25 cellular contexts compared by ENCODE assay signal in genomic region chr10:132499367-132499685, GRCh38.
"Had no signal": no experiment of that assay in that cellular context is flagged by ENCODE, and none has a peak within 500 bp of the region (broad histone marks: within the 10 kb centered on the region; RNA-seq: fewer than 3 reads in every experiment).

No MANE protein-coding gene starts in this region.

- H3K4me3 Mint-ChIP-seq: activated B cell treated with CpG ODN at 0.5 μM for 24 hours; activated CD4-positive, alpha-beta memory T cell treated with anti-CD3 and anti-CD28 coated beads for 36 hours; effector memory CD8-positive, alpha-beta T cell; naive B cell; stimulated activated memory B cell treated with anti-CD40 and anti-IgM and Interleukin-4, amounts not matched to agents 10 μg/mL and 1 μg/mL and 100 μg/mL, for 72 hours had no signal

- H3K27ac Mint-ChIP-seq: activated B cell treated with CpG ODN at 0.5 μM for 24 hours; activated CD4-positive, alpha-beta memory T cell treated with anti-CD3 and anti-CD28 coated beads for 36 hours; effector memory CD8-positive, alpha-beta T cell; stimulated activated memory B cell treated with anti-CD40 and anti-IgM and Interleukin-4, amounts not matched to agents 10 μg/mL and 1 μg/mL and 100 μg/mL, for 72 hours had no signal

- H3K9me3 Mint-ChIP-seq: activated B cell treated with CpG ODN at 0.5 μM for 24 hours; activated CD4-positive, alpha-beta memory T cell treated with anti-CD3 and anti-CD28 coated beads for 36 hours; effector memory CD8-positive, alpha-beta T cell; naive B cell; stimulated activated memory B cell treated with anti-CD40 and anti-IgM and Interleukin-4, amounts not matched to agents 10 μg/mL and 1 μg/mL and 100 μg/mL, for 72 hours had no signal

- H3K4me3 ChIP-seq: ascending aorta, dorsolateral prefrontal cortex, stomach, transverse colon, uterus had no signal

- DNase-seq: activated B cell treated with CpG ODN at 0.5 μM for 24 hours; activated CD4-positive, alpha-beta memory T cell treated with anti-CD3 and anti-CD28 coated beads for 36 hours; activated CD4-positive, alpha-beta T cell treated with anti-CD3 and anti-CD28 coated beads for 48 hours; activated gamma-delta T cell; activated naive CD4-positive, alpha-beta T cell treated with anti-CD3 and anti-CD28 coated beads, Interleukin-2, amount 50 U/mL, for 16 hours; brain microvascular endothelial cell; central memory CD4-positive, alpha-beta T cell; effector memory CD8-positive, alpha-beta T cell; foreskin melanocyte; hypothalamus; left cardiac atrium; mesendoderm; naive B cell; occipital lobe; small intestine; stimulated activated CD4-positive, alpha-beta T cell treated with anti-CD3 and anti-CD28 coated beads, Interleukin-15, amount 100 ng/mL, for 24 hours; stomach; T-helper 9 cell; transverse colon had no signal

- H3K27ac ChIP-seq: ascending aorta, brain microvascular endothelial cell, stomach, transverse colon, uterus had no signal

- H3K4me1 Mint-ChIP-seq: activated B cell treated with CpG ODN at 0.5 μM for 24 hours; naive B cell; stimulated activated memory B cell treated with anti-CD40 and anti-IgM and Interleukin-4, amounts not matched to agents 10 μg/mL and 1 μg/mL and 100 μg/mL, for 72 hours had no signal

- ATAC-seq: effector memory CD8-positive, alpha-beta T cell; esophagus mucosa; left cardiac atrium; sciatic nerve; stimulated activated memory B cell treated with anti-CD40 and anti-IgM and Interleukin-4, amounts not matched to agents 10 μg/mL and 1 μg/mL and 100 μg/mL, for 72 hours had no signal

- H3K27me3 ChIP-seq: ascending aorta, dorsolateral prefrontal cortex, stomach, transverse colon, uterus had no signal

- H3K36me3 ChIP-seq: ascending aorta, brain microvascular endothelial cell, stomach, transverse colon, uterus had no signal

- H3K9me3 ChIP-seq: ascending aorta, stomach, transverse colon, uterus had no signal
